Comparison of ENCODE assay signal across 7 cellular contexts in genomic region chr7:101127460-101128039, GRCh38. TPM values are rescaled to one million over a fixed set of nuclear protein-coding genes. Genes with fewer than 3 reads are reported as not detected.
DNase-seq lines count a peak whose midpoint lies in the region; ATAC-seq and TF ChIP-seq lines count a peak whose summit lies in the region.

No MANE protein-coding gene starts in this region.

- H3K9me3 Mint-ChIP-seq in activated T-helper 17 cell treated with anti-CD3 and anti-CD28 coated beads, Interleukin-2, amount 50 U/mL, for 72 hours: no peaks in the 10 kb centered on the region

- H3K4me3 Mint-ChIP-seq in activated T-helper 17 cell treated with anti-CD3 and anti-CD28 coated beads, Interleukin-2, amount 50 U/mL, for 72 hours: peak overlapping the region; percentile 65

- H3K27ac ChIP-seq in HUES48 (ENCODE audit: low read depth, low read length) (no peak overlapping the region), spleen (peak overlapping the region in 5 of 8 donors; percentile 48 to 82 (median 62))

- no peaks in the 10 kb centered on the region for H3K36me3 ChIP-seq in HUES48 (ENCODE audit: control insufficient read depth, insufficient read depth, low read length)
- peaks cover 0 to 19% (median 0%) of the 10 kb centered on the region in 6 donors for H3K36me3 ChIP-seq in spleen

- no peak for ATAC-seq in activated T-helper 17 cell treated with anti-CD3 and anti-CD28 coated beads, Interleukin-2, amount 50 U/mL, for 72 hours (replicated peaks)
- ATAC-seq in GM19452 (IDR thresholded peaks at IDR 0.05; ENCODE audit: unreplicated experiment): no peak

- no peak overlapping the region for H3K9ac ChIP-seq in HUES48 (ENCODE audit: low read depth, low read length)

- H3K27me3 Mint-ChIP-seq in activated T-helper 17 cell treated with anti-CD3 and anti-CD28 coated beads, Interleukin-2, amount 50 U/mL, for 72 hours: peaks cover 42% of the 10 kb centered on the region

- no peaks in the 10 kb centered on the region for H3K27me3 ChIP-seq in HUES48 (ENCODE audit: control insufficient read depth, insufficient read depth, low read length)
- peaks cover 0 to 70% (median 0%) of the 10 kb centered on the region in 7 donors for H3K27me3 ChIP-seq in spleen (replicated peaks in 1 of 7)

- H3K27ac Mint-ChIP-seq in activated T-helper 17 cell treated with anti-CD3 and anti-CD28 coated beads, Interleukin-2, amount 50 U/mL, for 72 hours: peak overlapping the region; percentile 50

- intact Hi-C loops in spleen (cut with DNase I; ENCODE audit: low total_unique reads): no loop called here

- WGBS in spleen, 5 donors: 78 to 87% (median 81%) methylated on average over 3 of the region's 3 CpGs

- no peak for TF ChIP-seq CTCF in spleen (IDR thresholded peaks at IDR 0.05 in 8 of 11, conservative IDR thresholded peaks at IDR 0.05 in 3 of 11)

- TF ChIP-seq POLR2A in spleen (IDR thresholded peaks at IDR 0.05): no peak

- no peaks in the 10 kb centered on the region for H3K36me3 Mint-ChIP-seq in activated T-helper 17 cell treated with anti-CD3 and anti-CD28 coated beads, Interleukin-2, amount 50 U/mL, for 72 hours (ENCODE audit: low read depth)

- 0 out of 2 replicates have a peak overlapping the region, but pooled peaks have one; percentile 12 for H3K4me3 ChIP-seq in HUES48 (ENCODE audit: low read depth, low read length)
- peak overlapping the region; percentile 31; the same call in 1 of the 2 replicates for H3K4me3 ChIP-seq in iPS-18c (ENCODE audit: insufficient read depth, low read depth, low read length)
- H3K4me3 ChIP-seq in spleen: peak overlapping the region in 4 of 8 donors; percentile 13 to 46 (median 24)

- peaks cover 16% of the 10 kb centered on the region for H3K4me1 ChIP-seq in HUES48 (ENCODE audit: control insufficient read depth, insufficient read depth, low read length)
- H3K4me1 ChIP-seq in spleen: peaks cover 12 to 56% (median 34%) of the 10 kb centered on the region in 6 donors

- no peaks in the 10 kb centered on the region for H3K9me3 ChIP-seq in HUES48 (ENCODE audit: control insufficient read depth, insufficient read depth, low read length)
- no peaks in the 10 kb centered on the region for H3K9me3 ChIP-seq in iPS-18c (ENCODE audit: control insufficient read depth, insufficient read depth, low read length)
- no peaks in the 10 kb centered on the region for H3K9me3 ChIP-seq in spleen

- peaks cover 18% of the 10 kb centered on the region for H3K4me1 Mint-ChIP-seq in activated T-helper 17 cell treated with anti-CD3 and anti-CD28 coated beads, Interleukin-2, amount 50 U/mL, for 72 hours

- no peak for DNase-seq in spleen
- no peak for DNase-seq in superior temporal gyrus (ENCODE audit: extremely low spot score)
- DNase-seq in HuH-7.5 (ENCODE audit: low spot score): no peak

RNA-seq across cellular contexts. Expression of gene SERPINE1, which starts 0.6 kb away (rescaled TPM):
- 1 to 10 TPM in 1 of 2 donors, under 1 TPM in 1; 0.30 to 4.5 TPM for total RNA-seq in activated T-helper 17 cell treated with anti-CD3 and anti-CD28 coated beads, Interleukin-2, amount 50 U/mL, for 72 hours
- total RNA-seq in spleen: 10 to 100 TPM in 3 of 7 donors, 1 to 10 TPM in 4; 2.3 to 46.4 (median 8.0) TPM
- 1 to 10 TPM; 2.2 to 4.6 (median 2.6) TPM for polyA plus RNA-seq in spleen

RNA-seq across cellular contexts. Expression of gene AP1S1, which starts 26.7 kb away (rescaled TPM):
- total RNA-seq in activated T-helper 17 cell treated with anti-CD3 and anti-CD28 coated beads, Interleukin-2, amount 50 U/mL, for 72 hours: 10 to 100 TPM; 27.4 to 59.8 TPM
- 10 to 100 TPM; 20.8 to 49.5 (median 30.4) TPM for total RNA-seq in spleen
- 10 to 100 TPM; 15.4 to 45.0 (median 31.8) TPM for polyA plus RNA-seq in spleen

RNA-seq across cellular contexts. Expression of gene VGF, which starts 37.8 kb away (rescaled TPM):
- total RNA-seq in activated T-helper 17 cell treated with anti-CD3 and anti-CD28 coated beads, Interleukin-2, amount 50 U/mL, for 72 hours: under 1 TPM; 0.13 to 0.48 TPM
- total RNA-seq in spleen: under 1 TPM in 2 of 7 donors, not detected in 5; 0.19 to 0.21 TPM
- polyA plus RNA-seq in spleen: under 1 TPM in 2 of 3 donors, not detected in 1; 0.06 to 0.09 TPM

RNA-seq across cellular contexts. Expression of gene TRIM56, which starts 42.3 kb away (rescaled TPM):
- total RNA-seq in activated T-helper 17 cell treated with anti-CD3 and anti-CD28 coated beads, Interleukin-2, amount 50 U/mL, for 72 hours: 10 to 100 TPM; 45.4 to 55.5 TPM
- total RNA-seq in spleen: 10 to 100 TPM; 34.9 to 82.2 (median 52.2) TPM
- polyA plus RNA-seq in spleen: 10 to 100 TPM in 1 of 3 donors, 1 to 10 TPM in 2; 5.0 to 16.0 (median 6.3) TPM

RNA-seq across cellular contexts. Expression of gene NAT16, which starts 52.5 kb away (rescaled TPM):
- not detected for total RNA-seq in activated T-helper 17 cell treated with anti-CD3 and anti-CD28 coated beads, Interleukin-2, amount 50 U/mL, for 72 hours
- total RNA-seq in spleen: not detected
- not detected for polyA plus RNA-seq in spleen
